1 cellular context compared by ENCODE assay signal in the genomic region with DNA sequence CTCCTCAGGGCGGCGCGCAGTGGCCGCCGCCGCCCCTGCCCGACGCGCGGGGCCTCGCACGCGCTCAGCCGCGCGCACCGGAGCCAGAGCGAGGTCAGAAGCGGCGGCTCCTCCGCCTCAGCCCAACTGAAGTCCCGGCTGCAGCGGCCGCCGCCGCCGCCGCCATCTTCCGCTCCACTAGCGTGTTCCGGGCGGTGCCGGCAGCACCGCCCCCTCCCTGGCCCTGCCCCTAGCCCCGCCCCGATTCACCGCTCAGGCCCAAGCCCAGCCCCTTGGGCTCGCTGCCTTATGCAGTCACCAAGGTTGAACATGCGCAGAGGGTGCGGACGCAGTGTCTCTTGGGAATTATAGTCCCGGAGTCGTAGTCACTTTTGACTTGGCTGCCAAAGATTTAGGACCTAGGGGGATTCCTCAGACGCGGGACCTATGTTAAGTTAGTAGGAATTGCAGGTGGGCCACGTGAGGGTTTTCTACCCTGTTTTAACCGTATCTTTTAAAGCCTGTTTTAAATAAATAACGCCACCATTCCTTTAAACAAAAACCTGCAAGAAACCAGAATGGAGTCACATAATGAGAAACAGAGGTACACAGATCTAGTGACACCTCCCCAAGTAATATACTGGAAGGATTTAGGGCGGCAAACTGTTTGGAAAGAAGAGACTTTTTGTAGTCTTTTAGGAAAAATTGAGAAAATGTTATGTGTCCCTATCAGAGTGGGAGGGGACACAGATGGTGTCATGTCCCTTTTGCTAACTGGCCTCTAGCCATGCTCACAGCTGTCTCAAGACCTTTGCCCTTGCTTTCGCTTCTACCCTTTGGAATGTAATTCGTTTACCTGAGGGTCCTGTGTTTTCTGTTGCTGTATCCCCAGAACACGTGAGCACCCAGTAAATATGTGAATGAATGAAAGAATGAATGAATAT.
A peak's percentile ranks its signal among the peaks of the same experiment; 100 is the strongest.
TF ChIP-seq lines count a peak whose summit lies in the region.

A gene with protein sequence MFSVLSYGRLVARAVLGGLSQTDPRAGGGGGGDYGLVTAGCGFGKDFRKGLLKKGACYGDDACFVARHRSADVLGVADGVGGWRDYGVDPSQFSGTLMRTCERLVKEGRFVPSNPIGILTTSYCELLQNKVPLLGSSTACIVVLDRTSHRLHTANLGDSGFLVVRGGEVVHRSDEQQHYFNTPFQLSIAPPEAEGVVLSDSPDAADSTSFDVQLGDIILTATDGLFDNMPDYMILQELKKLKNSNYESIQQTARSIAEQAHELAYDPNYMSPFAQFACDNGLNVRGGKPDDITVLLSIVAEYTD (minus strand): TSS at position 182 of the 923 bp plus-strand sequence. CDS start 287 bp downstream, outside the sequence.

TF ChIP-seq in HepG2, 621 proteins besides CTCF, POLR2A, EP300 and RAD21 (continued from another document and continues in another):
- TF ChIP-seq ZNF770 (CRISPR knock-in tag; IDR thresholded peaks at IDR 0.05) (0 out of 2 replicates have a peak, but pooled peaks have one; percentile 1), GATA4 (IDR thresholded peaks at IDR 0.05; ENCODE audit: borderline replicate concordance, low read depth) (no peak), ZNF674 (CRISPR knock-in tag; IDR thresholded peaks at IDR 0.05; ENCODE audit: low read depth) (no peak), MAZ (IDR thresholded peaks at IDR 0.05; ENCODE audit: borderline replicate concordance, low read depth, low read length) (no peak), MAZ (CRISPR knock-in tag; IDR thresholded peaks at IDR 0.05; ENCODE audit: low read depth) (no peak), STAT5B (CRISPR knock-in tag; IDR thresholded peaks at IDR 0.05) (no peak), CCDC6 (CRISPR knock-in tag; IDR thresholded peaks at IDR 0.05) (no peak), SOX5 (CRISPR knock-in tag; IDR thresholded peaks at IDR 0.05; ENCODE audit: borderline replicate concordance) (no peak), ZBTB43 (CRISPR knock-in tag; conservative IDR thresholded peaks at IDR 0.05) (no peak), REPIN1 (CRISPR knock-in tag; IDR thresholded peaks at IDR 0.05; ENCODE audit: borderline replicate concordance, low read depth) (0 out of 2 replicates have a peak, but pooled peaks have one; percentile 3), IRF1 (CRISPR knock-in tag; IDR thresholded peaks at IDR 0.05; ENCODE audit: low read depth) (no peak), ATF2 (CRISPR knock-in tag; IDR thresholded peaks at IDR 0.05) (peak; percentile 13; the same call in 1 of the 2 replicates), ZNF776 (CRISPR knock-in tag; IDR thresholded peaks at IDR 0.05) (no peak), HOXA5 (CRISPR knock-in tag; IDR thresholded peaks at IDR 0.05) (no peak; the same call in 1 of the 2 replicates), MIXL1 (CRISPR knock-in tag; IDR thresholded peaks at IDR 0.05) (no peak), ZHX1 (CRISPR knock-in tag; IDR thresholded peaks at IDR 0.05; ENCODE audit: low read depth) (no peak), HOXA3 (CRISPR knock-in tag; IDR thresholded peaks at IDR 0.05) (peak; percentile 18; the same call in 1 of the 2 replicates), ZBTB1 (CRISPR knock-in tag; IDR thresholded peaks at IDR 0.05; ENCODE audit: borderline replicate concordance) (no peak), THYN1 (CRISPR knock-in tag; IDR thresholded peaks at IDR 0.05; ENCODE audit: borderline replicate concordance, low read depth) (no peak), ZNF432 (CRISPR knock-in tag; IDR thresholded peaks at IDR 0.05; ENCODE audit: borderline replicate concordance) (no peak), SETDB1 (CRISPR knock-in tag; IDR thresholded peaks at IDR 0.05; ENCODE audit: borderline replicate concordance) (no peak), SOX13 (IDR thresholded peaks at IDR 0.05) (no peak), SOX13 (CRISPR knock-in tag; conservative IDR thresholded peaks at IDR 0.05 in 1 of 2, IDR thresholded peaks at IDR 0.05 in 1 of 2) (0 out of 4 replicates have a peak, but pooled peaks of 1 of the 2 experiments have one; percentile 8), ZNF790 (CRISPR knock-in tag; IDR thresholded peaks at IDR 0.05; ENCODE audit: borderline replicate concordance) (no peak), ZNF350 (CRISPR knock-in tag; IDR thresholded peaks at IDR 0.05; ENCODE audit: borderline replicate concordance, low read depth) (no peak), RXRB (CRISPR knock-in tag; IDR thresholded peaks at IDR 0.05; ENCODE audit: borderline replicate concordance) (peak; percentile 5; the same call in 1 of the 2 replicates), CBX1 (IDR thresholded peaks at IDR 0.05; ENCODE audit: low read depth) (no peak), SUZ12 (IDR thresholded peaks at IDR 0.05; ENCODE audit: low read depth, low read length) (peak; percentile 36; the same call in 1 of the 2 replicates), POLR2AphosphoS5 (IDR thresholded peaks at IDR 0.05; ENCODE audit: low read depth, low read length) (peak; percentile 52; the same call in 1 of the 2 replicates)
- TF ChIP-seq, protein P1, sequence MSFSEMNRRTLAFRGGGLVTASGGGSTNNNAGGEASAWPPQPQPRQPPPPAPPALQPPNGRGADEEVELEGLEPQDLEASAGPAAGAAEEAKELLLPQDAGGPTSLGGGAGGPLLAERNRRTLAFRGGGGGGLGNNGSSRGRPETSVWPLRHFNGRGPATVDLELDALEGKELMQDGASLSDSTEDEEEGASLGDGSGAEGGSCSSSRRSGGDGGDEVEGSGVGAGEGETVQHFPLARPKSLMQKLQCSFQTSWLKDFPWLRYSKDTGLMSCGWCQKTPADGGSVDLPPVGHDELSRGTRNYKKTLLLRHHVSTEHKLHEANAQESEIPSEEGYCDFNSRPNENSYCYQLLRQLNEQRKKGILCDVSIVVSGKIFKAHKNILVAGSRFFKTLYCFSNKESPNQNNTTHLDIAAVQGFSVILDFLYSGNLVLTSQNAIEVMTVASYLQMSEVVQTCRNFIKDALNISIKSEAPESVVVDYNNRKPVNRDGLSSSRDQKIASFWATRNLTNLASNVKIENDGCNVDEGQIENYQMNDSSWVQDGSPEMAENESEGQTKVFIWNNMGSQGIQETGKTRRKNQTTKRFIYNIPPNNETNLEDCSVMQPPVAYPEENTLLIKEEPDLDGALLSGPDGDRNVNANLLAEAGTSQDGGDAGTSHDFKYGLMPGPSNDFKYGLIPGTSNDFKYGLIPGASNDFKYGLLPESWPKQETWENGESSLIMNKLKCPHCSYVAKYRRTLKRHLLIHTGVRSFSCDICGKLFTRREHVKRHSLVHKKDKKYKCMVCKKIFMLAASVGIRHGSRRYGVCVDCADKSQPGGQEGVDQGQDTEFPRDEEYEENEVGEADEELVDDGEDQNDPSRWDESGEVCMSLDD (CRISPR knock-in tag; IDR thresholded peaks at IDR 0.05; ENCODE audit: borderline replicate concordance), result no peak
- TF ChIP-seq, protein P2, sequence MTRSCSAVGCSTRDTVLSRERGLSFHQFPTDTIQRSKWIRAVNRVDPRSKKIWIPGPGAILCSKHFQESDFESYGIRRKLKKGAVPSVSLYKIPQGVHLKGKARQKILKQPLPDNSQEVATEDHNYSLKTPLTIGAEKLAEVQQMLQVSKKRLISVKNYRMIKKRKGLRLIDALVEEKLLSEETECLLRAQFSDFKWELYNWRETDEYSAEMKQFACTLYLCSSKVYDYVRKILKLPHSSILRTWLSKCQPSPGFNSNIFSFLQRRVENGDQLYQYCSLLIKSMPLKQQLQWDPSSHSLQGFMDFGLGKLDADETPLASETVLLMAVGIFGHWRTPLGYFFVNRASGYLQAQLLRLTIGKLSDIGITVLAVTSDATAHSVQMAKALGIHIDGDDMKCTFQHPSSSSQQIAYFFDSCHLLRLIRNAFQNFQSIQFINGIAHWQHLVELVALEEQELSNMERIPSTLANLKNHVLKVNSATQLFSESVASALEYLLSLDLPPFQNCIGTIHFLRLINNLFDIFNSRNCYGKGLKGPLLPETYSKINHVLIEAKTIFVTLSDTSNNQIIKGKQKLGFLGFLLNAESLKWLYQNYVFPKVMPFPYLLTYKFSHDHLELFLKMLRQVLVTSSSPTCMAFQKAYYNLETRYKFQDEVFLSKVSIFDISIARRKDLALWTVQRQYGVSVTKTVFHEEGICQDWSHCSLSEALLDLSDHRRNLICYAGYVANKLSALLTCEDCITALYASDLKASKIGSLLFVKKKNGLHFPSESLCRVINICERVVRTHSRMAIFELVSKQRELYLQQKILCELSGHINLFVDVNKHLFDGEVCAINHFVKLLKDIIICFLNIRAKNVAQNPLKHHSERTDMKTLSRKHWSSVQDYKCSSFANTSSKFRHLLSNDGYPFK (CRISPR knock-in tag; IDR thresholded peaks at IDR 0.05; ENCODE audit: borderline replicate concordance), result no peak
- TF ChIP-seq, protein P3, sequence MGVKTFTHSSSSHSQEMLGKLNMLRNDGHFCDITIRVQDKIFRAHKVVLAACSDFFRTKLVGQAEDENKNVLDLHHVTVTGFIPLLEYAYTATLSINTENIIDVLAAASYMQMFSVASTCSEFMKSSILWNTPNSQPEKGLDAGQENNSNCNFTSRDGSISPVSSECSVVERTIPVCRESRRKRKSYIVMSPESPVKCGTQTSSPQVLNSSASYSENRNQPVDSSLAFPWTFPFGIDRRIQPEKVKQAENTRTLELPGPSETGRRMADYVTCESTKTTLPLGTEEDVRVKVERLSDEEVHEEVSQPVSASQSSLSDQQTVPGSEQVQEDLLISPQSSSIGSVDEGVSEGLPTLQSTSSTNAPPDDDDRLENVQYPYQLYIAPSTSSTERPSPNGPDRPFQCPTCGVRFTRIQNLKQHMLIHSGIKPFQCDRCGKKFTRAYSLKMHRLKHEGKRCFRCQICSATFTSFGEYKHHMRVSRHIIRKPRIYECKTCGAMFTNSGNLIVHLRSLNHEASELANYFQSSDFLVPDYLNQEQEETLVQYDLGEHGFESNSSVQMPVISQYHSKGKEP (CRISPR knock-in tag; IDR thresholded peaks at IDR 0.05), result no peak
